Comparison of ENCODE assay signal across 10 cellular contexts in the genomic region with DNA sequence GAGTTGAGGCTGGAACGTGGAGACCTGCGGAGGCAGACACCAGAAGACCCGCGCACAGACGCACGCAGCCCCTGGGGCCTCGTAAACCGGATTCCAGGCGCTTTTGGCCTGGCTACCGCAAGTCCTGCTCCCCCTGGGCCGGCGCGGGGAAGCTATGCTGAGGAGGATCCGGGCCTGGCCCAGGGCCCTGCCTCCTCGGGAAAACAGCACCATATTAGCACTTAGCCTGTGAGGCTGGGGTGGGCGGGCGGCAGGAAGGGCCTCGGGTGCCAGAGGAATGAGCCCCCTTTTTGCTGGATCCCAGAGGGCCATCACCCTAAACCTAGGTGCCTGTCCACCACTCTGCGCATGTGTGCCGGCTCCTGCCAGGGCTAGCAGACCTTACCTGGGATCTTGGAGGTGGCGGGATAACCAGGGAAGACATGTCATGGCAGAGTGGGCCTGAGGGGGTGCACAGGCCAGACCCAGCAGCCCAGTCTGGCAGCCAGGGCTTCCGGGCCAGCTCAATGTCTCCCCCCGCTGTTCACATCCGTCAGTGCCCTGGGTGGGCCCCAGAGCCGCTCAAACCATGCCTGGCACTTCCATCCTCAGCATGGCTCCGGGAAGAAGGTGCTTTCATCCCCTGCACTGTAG. TPM values are rescaled to one million over a fixed set of nuclear protein-coding genes. Genes with fewer than 3 reads are reported as not detected.
DNase-seq lines count a peak whose midpoint lies in the region; ATAC-seq and TF ChIP-seq lines count a peak whose summit lies in the region.
"Had no signal": no experiment of that assay in that cellular context is flagged by ENCODE, and none has a peak within 500 bp of the region (broad histone marks: within the 10 kb centered on the region; RNA-seq: fewer than 3 reads in every experiment).

No MANE protein-coding gene starts in this region.

- no peaks in the 10 kb centered on the region for H3K9me3 ChIP-seq in Peyer's patch
- no peaks in the 10 kb centered on the region for H3K9me3 ChIP-seq in left ventricle myocardium inferior (replicated peaks)

- peaks cover 42% of the 10 kb centered on the region for H3K36me3 Mint-ChIP-seq in stimulated activated memory B cell treated with anti-CD40 and anti-IgM and Interleukin-4, amounts not matched to agents 10 μg/mL and 1 μg/mL and 100 μg/mL, for 72 hours

- ATAC-seq in stimulated activated memory B cell treated with anti-CD40 and anti-IgM and Interleukin-4, amounts not matched to agents 10 μg/mL and 1 μg/mL and 100 μg/mL, for 72 hours = no peak
- ATAC-seq in GM21367 (IDR thresholded peaks at IDR 0.05; ENCODE audit: unreplicated experiment) = no peak
- ATAC-seq in GM19351 (IDR thresholded peaks at IDR 0.05; ENCODE audit: unreplicated experiment) = no peak

- H3K27ac Mint-ChIP-seq in stimulated activated memory B cell treated with anti-CD40 and anti-IgM and Interleukin-4, amounts not matched to agents 10 μg/mL and 1 μg/mL and 100 μg/mL, for 72 hours = peak overlapping the region; percentile 84

- H3K4me1 ChIP-seq in Peyer's patch = peaks cover 0 to 9% (median 4%) of the 10 kb centered on the region in 4 donors
- H3K4me1 ChIP-seq in left ventricle myocardium inferior = peaks cover 18% of the 10 kb centered on the region

- no peak for TF ChIP-seq POLR2A in Peyer's patch (IDR thresholded peaks at IDR 0.05)

- H3K4me1 Mint-ChIP-seq in stimulated activated memory B cell treated with anti-CD40 and anti-IgM and Interleukin-4, amounts not matched to agents 10 μg/mL and 1 μg/mL and 100 μg/mL, for 72 hours = peaks cover 47% of the 10 kb centered on the region

- intact Hi-C loops in left ventricle myocardium inferior (cut with micrococcal nuclease) = no loop called here

- TF ChIP-seq CTCF in GM12875 (IDR thresholded peaks at IDR 0.05; ENCODE audit: borderline replicate concordance, insufficient read depth, low read depth, low read length) (peak; percentile 54), Peyer's patch (IDR thresholded peaks at IDR 0.05) (peak in 1 of 6 experiments; percentile 18), left ventricle myocardium inferior (IDR thresholded peaks at IDR 0.05; ENCODE audit: borderline replicate concordance) (peak; percentile 35)

- H3K27me3 ChIP-seq in Peyer's patch (no peaks in the 10 kb centered on the region), left ventricle myocardium inferior (ENCODE audit: low read depth) (no peaks in the 10 kb centered on the region)

- H3K36me3 ChIP-seq in Peyer's patch (peaks cover 0 to 35% (median 0%) of the 10 kb centered on the region in 3 donors), left ventricle myocardium inferior (peaks cover 26% of the 10 kb centered on the region)

- H3K27ac ChIP-seq in Peyer's patch = peak overlapping the region; percentile 30 to 75 (median 66)
- no peak overlapping the region for H3K27ac ChIP-seq in left ventricle myocardium inferior (replicated peaks)

- DNase-seq in Peyer's patch (no peak), left ventricle myocardium inferior (no peak), T1000 (lab: John Stamatoyannopoulos, UW) (no peak)
- DNase-seq: activated CD8-positive, alpha-beta memory T cell treated with anti-CD3 and anti-CD28 coated beads for 24 hours; foreskin melanocyte; NCI-H187 treated with DMSO at 0.1 percent for 48 hours had no signal

- no peaks in the 10 kb centered on the region for H3K9me3 Mint-ChIP-seq in stimulated activated memory B cell treated with anti-CD40 and anti-IgM and Interleukin-4, amounts not matched to agents 10 μg/mL and 1 μg/mL and 100 μg/mL, for 72 hours

- H3K4me3 ChIP-seq in GM12875 (ENCODE audit: low read depth, low read length) (no peak overlapping the region), Peyer's patch (no peak overlapping the region), left ventricle myocardium inferior (no peak overlapping the region)

- no peaks in the 10 kb centered on the region for H3K27me3 Mint-ChIP-seq in stimulated activated memory B cell treated with anti-CD40 and anti-IgM and Interleukin-4, amounts not matched to agents 10 μg/mL and 1 μg/mL and 100 μg/mL, for 72 hours

- no peak overlapping the region for H3K4me3 Mint-ChIP-seq in stimulated activated memory B cell treated with anti-CD40 and anti-IgM and Interleukin-4, amounts not matched to agents 10 μg/mL and 1 μg/mL and 100 μg/mL, for 72 hours

RNA-seq across cellular contexts. Expression of gene ELOF1, which starts 7.3 kb away (rescaled TPM):
- 10 to 100 TPM; 30.5 to 39.2 (median 32.2) TPM for total RNA-seq in Peyer's patch
- total RNA-seq in left ventricle myocardium inferior = 33.1 TPM

RNA-seq across cellular contexts. Expression of gene CNN1, which starts 13.1 kb away (rescaled TPM):
- total RNA-seq in Peyer's patch = 10 to 100 TPM; 21.2 to 88.2 (median 25.7) TPM
- 133 TPM for total RNA-seq in left ventricle myocardium inferior

RNA-seq across cellular contexts. Expression of gene ECSIT, which starts 22.8 kb away (rescaled TPM):
- total RNA-seq in Peyer's patch (10 to 100 TPM; 50.1 to 94.0 (median 70.4) TPM), left ventricle myocardium inferior (167 TPM)

RNA-seq across cellular contexts. Expression of gene ACP5, which starts 25.7 kb away (rescaled TPM):
- 10 to 100 TPM; 16.5 to 36.3 (median 23.4) TPM for total RNA-seq in Peyer's patch
- 3.1 TPM for total RNA-seq in left ventricle myocardium inferior

RNA-seq across cellular contexts. Expression of gene ZNF627, which starts 45.6 kb away (rescaled TPM):
- total RNA-seq in Peyer's patch (10 to 100 TPM in 1 of 4 donors, 1 to 10 TPM in 3; 4.4 to 10.7 (median 5.5) TPM), left ventricle myocardium inferior (5.5 TPM)
